ENCODE assay signal across 24 cellular contexts in the genomic region with DNA sequence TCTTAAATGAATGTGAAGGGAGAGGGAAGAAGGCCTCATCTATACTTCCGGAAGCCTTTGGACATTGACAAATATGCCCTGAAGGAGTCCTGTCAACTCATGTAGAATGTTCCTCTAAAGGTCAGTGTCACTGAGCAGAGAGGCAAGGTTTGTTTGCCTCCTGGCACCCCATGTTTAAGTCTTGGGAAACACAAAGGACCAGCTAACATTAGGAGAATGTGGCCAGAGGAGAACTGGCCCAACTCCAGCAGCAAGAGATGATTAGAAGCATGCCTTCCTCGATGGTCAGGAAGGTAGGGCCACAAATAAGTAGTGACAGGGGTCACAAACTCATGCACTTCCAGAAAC. TPM values are rescaled to one million over a fixed set of nuclear protein-coding genes. Genes with fewer than 3 reads are reported as not detected.
A peak's percentile ranks its signal among the peaks of the same experiment; 100 is the strongest.
DNase-seq lines count a peak whose midpoint lies in the region; ATAC-seq, FAIRE-seq and TF ChIP-seq lines count a peak whose summit lies in the region.
"Had no signal": no experiment of that assay in that cellular context is flagged by ENCODE, and none has a peak within 500 bp of the region (broad histone marks: within the 10 kb centered on the region; RNA-seq: fewer than 3 reads in every experiment).

No MANE protein-coding gene starts in this region.

- intact Hi-C loops in gastrocnemius medialis (cut with DNase I; ENCODE audit: low total_unique reads) (loop anchor here (10.0 kb wide), 2 partner anchors 256 to 686 kb away; partner anchors contain the start of gene CYP26B1), lower lobe of right lung (cut with DNase I) (no loop called here)

- H3K4me3 ChIP-seq in brain microvascular endothelial cell (ENCODE audit: low read depth, low read length) (no peak overlapping the region), lung (no peak overlapping the region), gastrocnemius medialis (no peak overlapping the region), lower lobe of right lung (no peak overlapping the region)
- H3K4me3 ChIP-seq: neural progenitor cell, transverse colon had no signal

- in situ Hi-C loops in brain microvascular endothelial cell (cut with HindIII; ENCODE audit: low pct_ligation_motif_present, low sequenced_read_pairs): no loop called here
- in situ Hi-C loops in gastrocnemius medialis (cut with MboI; ENCODE audit: low sequenced_read_pairs in 4 of 4): no loop called here

- H3K36me3 ChIP-seq in brain microvascular endothelial cell (replicated peaks): no peaks in the 10 kb centered on the region
- no peaks in the 10 kb centered on the region for H3K36me3 ChIP-seq in lung (ENCODE audit: control insufficient read depth in 2 of 2, insufficient read depth in 2 of 2, low read length in 2 of 2)
- H3K36me3 ChIP-seq in gastrocnemius medialis: no peaks in the 10 kb centered on the region
- no peaks in the 10 kb centered on the region for H3K36me3 ChIP-seq in lower lobe of right lung
- H3K36me3 ChIP-seq: neural progenitor cell, transverse colon had no signal

- H3K27me3 ChIP-seq in brain microvascular endothelial cell (replicated peaks) (no peaks in the 10 kb centered on the region), lung (ENCODE audit: control insufficient read depth, insufficient read depth) (no peaks in the 10 kb centered on the region), gastrocnemius medialis (no peaks in the 10 kb centered on the region), lower lobe of right lung (ENCODE audit: low read depth) (peaks cover 16% of the 10 kb centered on the region)

- DNase-seq in HTR-8/SVneo (ENCODE audit: insufficient read length, low spot score) (no peak), brain microvascular endothelial cell (no peak), lung (ENCODE audit: low spot score) (peak; percentile 10), gastrocnemius medialis (no peak), lower lobe of right lung (no peak)
- DNase-seq in stimulated activated CD8-positive, alpha-beta memory T cell treated with anti-CD3 and anti-CD28 coated beads, Interleukin-4, amount 100 ng/mL, for 48 hours: no peak
- DNase-seq in NK-92 treated with Interleukin-12 subunit alpha and Interleukin-12 subunit beta, amount 100 ng/mL, for 24 hours (lab: John Stamatoyannopoulos, UW): no peak
- DNase-seq: activated CD4-positive, alpha-beta memory T cell treated with anti-CD3 and anti-CD28 coated beads, Interleukin-2, amount 10 ng/mL, durations not matched to agents 7 days and 5 days; activated CD8-positive, alpha-beta memory T cell treated with anti-CD3 and anti-CD28 coated beads, Interleukin-2, amount 50 U/mL, for 4 hours; activated naive CD4-positive, alpha-beta T cell treated with anti-CD3 and anti-CD28 coated beads, Interleukin-2, amount 50 U/mL, for 16 hours; COR-L47; effector CD8-positive, alpha-beta T cell; HCEC 1CT; Karpas-422; NCI-H1417; NCI-H2029; NCI-H524 treated with DMSO at 0.1 percent for 48 hours; stimulated activated CD4-positive, alpha-beta T cell treated with anti-CD3 and anti-CD28 coated beads, Interleukin-4, amount 100 ng/mL, for 1 hour; SW 1271; transverse colon had no signal

- TF ChIP-seq CTCF in brain microvascular endothelial cell (IDR thresholded peaks at IDR 0.05; ENCODE audit: low read depth, low read length, missing control alignments): no peak
- TF ChIP-seq CTCF in lung (IDR thresholded peaks at IDR 0.05; ENCODE audit: control extremely low read depth, extremely low read depth): no peak
- TF ChIP-seq CTCF in gastrocnemius medialis (IDR thresholded peaks at IDR 0.05 in 4 of 5, conservative IDR thresholded peaks at IDR 0.05 in 1 of 5): no peak
- no peak for TF ChIP-seq CTCF in lower lobe of right lung (IDR thresholded peaks at IDR 0.05)

- FAIRE-seq in HTR-8/SVneo (lab: Jason Lieb, UNC): peak; percentile 26
- FAIRE-seq: colon had no signal

- ATAC-seq in lung (ENCODE audit: insufficient read depth, low FRiP score): no peak
- ATAC-seq in gastrocnemius medialis: no peak
- no peak for ATAC-seq in lower lobe of right lung
- ATAC-seq: sciatic nerve had no signal

- H3K4me1 ChIP-seq in lung (ENCODE audit: control insufficient read depth in 2 of 2, insufficient read depth in 2 of 2, low read length in 2 of 2) (peaks cover 7 to 14% of the 10 kb centered on the region in 2 donors), gastrocnemius medialis (peaks cover 90 to 96% of the 10 kb centered on the region in 2 donors), lower lobe of right lung (peaks cover 15% of the 10 kb centered on the region)

- H3K9me3 ChIP-seq in lung (ENCODE audit: control insufficient read depth in 2 of 2, insufficient read depth in 1 of 2, low read length in 1 of 2): peaks cover 0 to 7% of the 10 kb centered on the region in 2 donors
- H3K9me3 ChIP-seq in gastrocnemius medialis: no peaks in the 10 kb centered on the region
- no peaks in the 10 kb centered on the region for H3K9me3 ChIP-seq in lower lobe of right lung
- H3K9me3 ChIP-seq: transverse colon had no signal

- WGBS in lung, 2 donors: 67 to 74% methylated on average over 2 of the region's 2 CpGs

- no peak for TF ChIP-seq POLR2A in gastrocnemius medialis (IDR thresholded peaks at IDR 0.05)

- H3K27ac ChIP-seq in brain microvascular endothelial cell (peak overlapping the region; percentile 29), lung (ENCODE audit: low read depth in 1 of 2, low read length in 1 of 2) (peak overlapping the region in 1 of 2 donors; percentile 74), gastrocnemius medialis (peak overlapping the region; percentile 92 to 99 (median 94)), lower lobe of right lung (no peak overlapping the region)
- H3K27ac ChIP-seq: epithelial cell of prostate, neural progenitor cell had no signal

RNA-seq across cellular contexts. Expression of gene DYSF, which starts 5.7 kb away (rescaled TPM):
- 10 to 100 TPM; 31.8 to 48.3 TPM for total RNA-seq in lung
- polyA plus RNA-seq in lung: 10 to 100 TPM; 12.9 to 56.2 TPM
- total RNA-seq in gastrocnemius medialis: 100 to 1,000 TPM in 2 of 4 donors, 10 to 100 TPM in 2; 40.7 to 267 (median 153) TPM
- 41.2 TPM for total RNA-seq in lower lobe of right lung
- total RNA-seq: activated CD4-positive, alpha-beta memory T cell treated with anti-CD3 and anti-CD28 coated beads, Interleukin-2, amount 10 ng/mL, durations not matched to agents 7 days and 5 days had no signal
